Comparison of ENCODE assay signal across 25 cellular contexts in the genomic region with DNA sequence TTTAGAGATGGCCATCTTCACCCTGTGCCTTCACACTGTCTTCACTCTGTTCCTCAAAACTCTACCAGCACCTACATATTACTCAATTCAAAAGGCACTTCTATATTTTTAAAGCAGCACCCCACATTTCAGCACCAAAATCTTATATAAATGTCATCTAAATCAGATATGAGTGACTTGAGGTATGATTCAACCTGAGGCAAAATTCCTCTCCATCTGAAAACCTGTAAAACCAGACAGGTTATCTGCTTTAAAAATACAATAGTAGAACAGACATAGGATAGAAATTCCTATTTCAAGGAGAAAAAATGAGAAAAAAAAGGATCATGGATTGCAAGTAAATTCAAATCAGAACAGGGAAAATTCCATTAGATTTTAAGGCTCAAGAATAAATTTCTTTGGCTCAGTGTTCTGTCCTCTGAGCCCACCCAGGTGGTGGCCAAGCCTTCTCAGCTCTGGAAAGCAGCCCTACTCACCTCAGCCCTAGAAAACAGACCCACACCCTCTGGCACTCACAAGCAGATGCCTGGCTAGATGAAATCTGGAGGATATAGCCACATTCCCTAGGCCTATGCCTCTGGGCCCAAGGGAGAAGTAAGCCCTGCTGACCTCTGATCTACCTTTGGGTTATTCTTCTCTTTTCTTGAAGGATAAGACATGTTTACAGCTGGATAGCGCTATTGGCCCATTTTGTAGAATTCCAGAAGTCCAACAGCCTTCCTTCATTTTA.
"Had no signal": no experiment of that assay in that cellular context is flagged by ENCODE, and none has a peak within 500 bp of the region (broad histone marks: within the 10 kb centered on the region; RNA-seq: fewer than 3 reads in every experiment).

No MANE protein-coding gene starts in this region.

- H2AFZ ChIP-seq: neural progenitor cell had no signal

- H3K27ac ChIP-seq: dorsolateral prefrontal cortex, epithelial cell of prostate, gastrocnemius medialis, neural progenitor cell, prostate gland, sigmoid colon, stomach, thyroid gland, upper lobe of left lung had no signal

- H3K4me3 ChIP-seq: dorsolateral prefrontal cortex, gastrocnemius medialis, lung, mucosa of descending colon, neural progenitor cell, prostate gland, sigmoid colon, stomach, thyroid gland, upper lobe of left lung had no signal

- H3K4me1 ChIP-seq: gastrocnemius medialis, neural progenitor cell, prostate gland, sigmoid colon, stomach, thyroid gland, upper lobe of left lung had no signal

- H3K4me2 ChIP-seq: neural progenitor cell had no signal

- H3K9ac ChIP-seq: neural progenitor cell had no signal

- ATAC-seq: esophagus mucosa; gastrocnemius medialis; left lobe of liver; mucosa of descending colon; natural killer cell treated with Interleukin-12 subunit alpha and Interleukin-12 subunit beta and Interleukin-15 and Interleukin-18, amount 100 ng/mL, for 72 hours; right cardiac atrium; stimulated activated effector memory CD8-positive, alpha-beta T cell treated with anti-CD3 and anti-CD28 coated beads, Interleukin-12 subunit alpha, Interleukin-12 subunit beta, amount 100 ng/mL, for 72 hours had no signal

- DNase-seq: dorsolateral prefrontal cortex; effector CD4-positive, alpha-beta T cell; foreskin fibroblast; gastrocnemius medialis; head of caudate nucleus; kidney; mucosa of descending colon; naive B cell; right cardiac atrium; sigmoid colon; stimulated activated CD4-positive, alpha-beta T cell treated with anti-CD3 and anti-CD28 coated beads, Interleukin-2, amount 100 ng/mL, for 24 hours; stimulated activated CD4-positive, alpha-beta T cell treated with anti-CD3 and anti-CD28 coated beads, Interleukin-4, amount 100 ng/mL, for 24 hours; stimulated activated naive CD4-positive, alpha-beta T cell treated with Interleukin-2 at 50 U/mL for 16 hours; stomach; thyroid gland; upper lobe of left lung had no signal

- H3K27me3 ChIP-seq: gastrocnemius medialis, neural progenitor cell, sigmoid colon, stomach, thyroid gland, upper lobe of left lung had no signal

- H3K36me3 ChIP-seq: gastrocnemius medialis, neural progenitor cell, prostate gland, sigmoid colon, stomach, thyroid gland, upper lobe of left lung had no signal

- FAIRE-seq: kidney, urothelium cell line had no signal

- H3K9me3 ChIP-seq: gastrocnemius medialis, mucosa of descending colon, prostate gland, sigmoid colon, thyroid gland had no signal
